21 cellular contexts compared by ENCODE assay signal in genomic region chr13:101026328-101026727, GRCh38.
"Had no signal": no experiment of that assay in that cellular context is flagged by ENCODE, and none has a peak within 500 bp of the region (broad histone marks: within the 10 kb centered on the region; RNA-seq: fewer than 3 reads in every experiment).

No MANE protein-coding gene starts in this region.

- H3K27ac ChIP-seq: coronary artery, prostate gland, right atrium auricular region, skin epidermis, spleen, testis, tibial artery had no signal

- H3K4me3 ChIP-seq: coronary artery, prostate gland, right atrium auricular region, skin epidermis, spleen, testis, tibial artery had no signal

- FAIRE-seq: endothelial cell of umbilical vein, frontal cortex, keratinocyte had no signal

- ATAC-seq: naive thymus-derived CD4-positive, alpha-beta T cell; stimulated activated naive CD8-positive, alpha-beta T cell treated with anti-CD3 and anti-CD28 coated beads, Interleukin-15, Interleukin-2, amounts not matched to agents 100 U/mL and 50 U/mL, for 24 hours had no signal

- DNase-seq: dermis blood vessel endothelial cell; effector memory CD4-positive, alpha-beta T cell; erythroblast; mammary epithelial cell; mesendoderm; midbrain; naive thymus-derived CD4-positive, alpha-beta T cell; nucleus accumbens; spleen; stimulated activated CD4-positive, alpha-beta T cell treated with anti-CD3 and anti-CD28 coated beads, Interleukin-4, amount 100 ng/mL, for 4 hours; stimulated activated naive CD8-positive, alpha-beta T cell treated with anti-CD3 and anti-CD28 coated beads, Interleukin-15, Interleukin-2, amounts not matched to agents 100 U/mL and 50 U/mL, for 24 hours; substantia nigra; testis; tibial artery had no signal

- H3K36me3 ChIP-seq: prostate gland, right atrium auricular region, spleen, tibial artery had no signal

- H3K4me1 ChIP-seq: prostate gland, right atrium auricular region, spleen, testis, tibial artery had no signal

- H3K9me3 ChIP-seq: prostate gland, right atrium auricular region, spleen, testis, tibial artery had no signal

- H3K27me3 ChIP-seq: right atrium auricular region, spleen, testis, tibial artery had no signal
